ENCODE assay signal across 9 cellular contexts in the genomic region with DNA sequence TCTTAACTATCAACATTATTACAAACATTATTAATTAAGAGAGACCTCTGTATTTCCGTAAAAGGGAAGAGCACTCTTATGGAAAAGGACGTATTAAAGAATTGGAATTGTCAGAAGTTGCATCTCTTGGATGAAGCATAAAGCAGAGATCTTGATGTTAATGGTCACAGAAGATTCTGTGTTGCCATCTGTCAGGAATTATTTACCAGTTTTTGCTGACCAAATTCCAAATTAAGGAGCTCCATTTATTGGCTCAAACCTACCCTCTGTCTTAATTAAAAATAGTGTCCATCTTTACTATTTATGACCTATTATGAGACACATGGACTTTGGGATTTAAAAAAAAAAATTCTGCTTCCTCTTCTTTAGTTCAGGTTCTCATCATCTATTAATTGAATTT.
"Had no signal": no experiment of that assay in that cellular context is flagged by ENCODE, and none has a peak within 500 bp of the region (broad histone marks: within the 10 kb centered on the region; RNA-seq: fewer than 3 reads in every experiment).

No MANE protein-coding gene starts in this region.

- H3K9me3 ChIP-seq: HAP-1 had no signal

- H3K27ac ChIP-seq: GM23248 had no signal

- H3K9ac ChIP-seq: GM23248 had no signal

- H2AFZ ChIP-seq: GM23248 had no signal

- DNase-seq: GM23248, GOT3, H7, HFFc6, IMR-90 had no signal

- H3K4me3 Mint-ChIP-seq: HFFc6 had no signal

- H3K4me3 ChIP-seq: GM23248, HAP-1, K562 had no signal

- FAIRE-seq: HTR-8/SVneo, K562 had no signal

- ATAC-seq: HCT116, K562 had no signal

- H3K9me3 Mint-ChIP-seq: HFFc6 had no signal

- H3K27ac Mint-ChIP-seq: HFFc6 had no signal

- H3K36me3 ChIP-seq: HAP-1 had no signal
